Comparison of ENCODE assay signal across 8 cellular contexts in the genomic region with DNA sequence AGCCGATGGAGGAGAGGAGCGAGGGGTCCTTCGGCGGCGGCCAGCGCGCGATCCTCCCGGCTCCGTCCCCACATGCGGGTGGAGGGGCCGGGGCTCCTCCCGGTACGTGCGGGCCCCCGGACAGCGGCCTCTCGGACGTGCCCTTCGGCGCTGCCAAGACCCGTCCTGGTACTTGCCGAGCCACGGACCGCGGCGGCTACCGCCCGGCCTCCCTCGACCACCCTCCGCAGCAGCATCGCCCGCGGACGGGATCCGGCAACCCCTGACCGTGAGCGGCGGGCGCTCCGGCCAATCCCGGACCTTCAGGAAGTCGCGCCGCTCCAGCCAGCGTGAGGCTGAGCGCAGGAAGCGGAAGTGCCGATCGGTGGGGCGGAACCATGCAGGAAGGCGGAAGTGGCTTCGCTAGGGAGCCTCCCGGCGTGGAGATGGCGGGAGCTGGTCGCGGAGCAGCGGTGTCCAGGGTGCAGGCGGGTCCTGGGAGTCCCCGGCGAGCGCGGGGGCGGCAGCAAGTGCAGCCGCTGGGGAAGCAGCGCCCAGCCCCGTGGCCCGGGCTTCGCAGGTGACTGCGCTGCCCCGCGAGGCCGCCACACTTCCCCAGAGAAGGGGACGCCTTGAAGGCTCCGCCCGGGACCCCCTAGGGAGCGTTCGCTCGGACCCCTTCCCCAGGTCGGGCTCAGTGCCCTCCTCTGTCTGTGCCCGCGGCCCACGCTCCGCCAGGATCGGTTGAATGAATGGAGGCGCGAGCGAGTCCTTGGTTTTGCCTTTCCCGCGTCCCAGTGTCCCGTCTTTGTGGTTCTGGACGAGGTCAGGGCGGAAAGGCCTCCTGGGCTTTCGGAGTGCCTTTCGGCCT. TPM values are rescaled to one million over a fixed set of nuclear protein-coding genes. Genes with fewer than 3 reads are reported as not detected.
A peak's percentile ranks its signal among the peaks of the same experiment; 100 is the strongest.
DNase-seq lines count a peak whose midpoint lies in the region; ATAC-seq and TF ChIP-seq lines count a peak whose summit lies in the region.

CCDC137 (plus strand) TSS at position 396 of the 850 bp plus-strand sequence; CDS start at position 426, 30 bp downstream.
OXLD1 (minus strand) TSS at position 264 of the 850 bp plus-strand sequence; CDS start at position 236, 28 bp downstream.

- H4K20me1 ChIP-seq in IMR-90 (ENCODE audit: insufficient read depth, low read length) = peaks cover 4% of the 10 kb centered on the region; the same call in 1 of the 2 replicates
- no peaks in the 10 kb centered on the region for H4K20me1 ChIP-seq in OCI-LY7 (ENCODE audit: insufficient read depth, low read length)

- peaks cover 30% of the 10 kb centered on the region for H3K36me3 ChIP-seq in IMR-90 (ENCODE audit: control insufficient read depth, insufficient read depth, low read length)
- peaks cover 58% of the 10 kb centered on the region for H3K36me3 ChIP-seq in OCI-LY7 (ENCODE audit: insufficient read depth, low read length)

- no peak for TF ChIP-seq RAD21 in IMR-90 (IDR thresholded peaks at IDR 0.05; ENCODE audit: low read length)

- dilution Hi-C loops in IMR-90 (cut with HindIII; ENCODE audit: low sequenced_read_pairs, unreplicated experiment) = no loop called here

- H3K27ac ChIP-seq in IMR-90 (ENCODE audit: insufficient read depth, low read length) (peak within 1 kb of the TSS; percentile 79), OCI-LY7 (ENCODE audit: low read depth, low read length, poor library complexity, severe bottlenecking) (peak within 1 kb of the TSS; percentile 62)

- H3K14ac ChIP-seq in IMR-90 (replicated peaks; ENCODE audit: low read depth, low read length) = peak within 1 kb of the TSS; percentile 91

- no peak within 1 kb of the TSS for H2BK20ac ChIP-seq in IMR-90 (ENCODE audit: low read depth, low read length)

- peak within 1 kb of the TSS; percentile 87 for H3K23ac ChIP-seq in IMR-90 (ENCODE audit: low read depth, low read length)

- H3K4me2 ChIP-seq in IMR-90 (ENCODE audit: low read depth, low read length) (peak within 1 kb of the TSS; percentile 90), OCI-LY7 (ENCODE audit: low read length) (peak within 1 kb of the TSS; percentile 98)

- H3K4ac ChIP-seq in IMR-90 (ENCODE audit: low read depth, low read length) = peak within 1 kb of the TSS; percentile 91

- CTCF ChIA-PET in IMR-90 (lab: Yijun Ruan, JAX) (no interaction called here), OCI-LY7 (lab: Charles Lee; ENCODE audit: unreplicated experiment) (no interaction called here)

- H3K4me1 ChIP-seq in IMR-90 (ENCODE audit: control insufficient read depth, insufficient read depth, low read length) = peaks cover 10% of the 10 kb centered on the region
- H3K4me1 ChIP-seq in OCI-LY7 (ENCODE audit: insufficient read depth, low read length, poor library complexity, severe bottlenecking) = peaks cover 25% of the 10 kb centered on the region
- H3K4me1 ChIP-seq in mononuclear cell (ENCODE audit: insufficient read depth, low read length) = peaks cover 30% of the 10 kb centered on the region

- peaks cover 36% of the 10 kb centered on the region for H3K79me2 ChIP-seq in OCI-LY7 (ENCODE audit: insufficient read depth, low read depth, low read length)

- H2AK9ac ChIP-seq in IMR-90 (replicated peaks; ENCODE audit: low read depth, low read length, poor library complexity) = peak within 1 kb of the TSS; percentile 98

- peak within 1 kb of the TSS; percentile 85 for H3K9ac ChIP-seq in IMR-90 (ENCODE audit: low read depth, low read length)

- H4K91ac ChIP-seq in IMR-90 (ENCODE audit: insufficient read depth, low read depth, low read length) = peak within 1 kb of the TSS; percentile 89

- TF ChIP-seq CTCF in IMR-90 (conservative IDR thresholded peaks at IDR 0.05; ENCODE audit: low read depth, low read length) (no peak), OCI-LY7 (conservative IDR thresholded peaks at IDR 0.05; ENCODE audit: low read length) (no peak), epithelial cell of esophagus (IDR thresholded peaks at IDR 0.05; ENCODE audit: insufficient read depth, low read depth, low read length, missing control alignments) (no peak)

- H3K4me3 ChIP-seq in IMR-90 (ENCODE audit: insufficient read depth, low read depth, low read length) (peak within 1 kb of the TSS; percentile 75), OCI-LY7 (ENCODE audit: low read depth, low read length, poor library complexity, severe bottlenecking) (peak within 1 kb of the TSS; percentile 100), epithelial cell of esophagus (ENCODE audit: low read length) (peak within 1 kb of the TSS; percentile 92), mononuclear cell (ENCODE audit: low read length) (peak within 1 kb of the TSS; percentile 90)

- peak within 1 kb of the TSS; percentile 43 for H2BK5ac ChIP-seq in IMR-90 (ENCODE audit: low read depth, low read length, poor library complexity, severe bottlenecking)

- peak within 1 kb of the TSS; percentile 96 to 100 for H4K8ac ChIP-seq in IMR-90 (ENCODE audit: low read depth in 2 of 2, low read length in 2 of 2)

- intact Hi-C loops in IMR-90 (cut with micrococcal nuclease) = loop anchor here (1.0 kb wide), 1 partner anchor 29 kb away; the partner anchor contains the start of genes NPLOC4 and TSPAN10
- intact Hi-C loops in OCI-LY7 (cut with micrococcal nuclease; ENCODE audit: unreplicated experiment) = loop anchor here (1.0 kb wide), 2 partner anchors 17 to 29 kb away; partner anchors contain the start of genes ARL16, NPLOC4 and TSPAN10

- H3K9me2 ChIP-seq in OCI-LY7 (ENCODE audit: insufficient read depth, low read length) = no peaks in the 10 kb centered on the region

- H3K27me3 ChIP-seq in IMR-90 (ENCODE audit: control insufficient read depth, insufficient read depth, low read length) (no peaks in the 10 kb centered on the region), mononuclear cell (ENCODE audit: insufficient read depth, low read length) (no peaks in the 10 kb centered on the region)

- H3K79me1 ChIP-seq in IMR-90 (ENCODE audit: low read depth in 1 of 2, low read length in 2 of 2) = peaks cover 29 to 54% of the 10 kb centered on the region in 2 experiments

- ATAC-seq in GM21528 (IDR thresholded peaks at IDR 0.05; ENCODE audit: low FRiP score, unreplicated experiment) = peak; percentile 88
- ATAC-seq in IMR-90 (ENCODE audit: low read depth) = peak; percentile 98

- TF ChIP-seq POLR2A in IMR-90 (IDR thresholded peaks at IDR 0.05; ENCODE audit: low read depth, low read length) = peak; percentile 81

- in situ Hi-C loops in IMR-90 (cut with MboI; ENCODE audit: low sequenced_read_pairs) = no loop called here

- peak within 1 kb of the TSS; percentile 66 for H4K5ac ChIP-seq in IMR-90 (ENCODE audit: low read depth, low read length)

- peaks cover 16% of the 10 kb centered on the region for H3K9me1 ChIP-seq in IMR-90 (ENCODE audit: insufficient read depth, low read length)

- H3K18ac ChIP-seq in IMR-90 (ENCODE audit: low read depth, low read length) = no peak within 1 kb of the TSS; the same call in 1 of the 2 replicates

- peak within 1 kb of the TSS; percentile 66 for H3K56ac ChIP-seq in IMR-90 (ENCODE audit: extremely low read depth, insufficient read depth, low read length)

- H2BK15ac ChIP-seq in IMR-90 (ENCODE audit: low read depth, low read length) = no peak within 1 kb of the TSS; the same call in 2 of the 3 replicates

- H2BK120ac ChIP-seq in IMR-90 (ENCODE audit: low read depth, low read length) = no peak within 1 kb of the TSS; the same call in 1 of the 2 replicates

- DNase-seq in DMS 273 treated with DMSO at 0.1 percent for 48 hours (lab: John Stamatoyannopoulos, UW) (peak; percentile 88), IMR-90 (peak; percentile 96), OCI-LY7 (ENCODE audit: low spot score) (peak; percentile 99), activated T-cell treated with anti-CD3 and anti-CD28 coated beads for 1 hour (ENCODE audit: low read depth) (peak; percentile 87), epithelial cell of esophagus (ENCODE audit: low read depth) (peak; percentile 98)
- peak; percentile 91 to 92 for DNase-seq in stimulated activated CD8-positive, alpha-beta memory T cell treated with anti-CD3 and anti-CD28 coated beads, Interleukin-2, amount 100 ng/mL, for 48 hours (ENCODE audit: low read depth in 2 of 2)

- peak within 1 kb of the TSS; percentile 96 for H2AFZ ChIP-seq in IMR-90 (replicated peaks; ENCODE audit: low read length, poor library complexity)
- peak within 1 kb of the TSS; percentile 20; the same call in 1 of the 2 replicates for H2AFZ ChIP-seq in OCI-LY7 (ENCODE audit: low read length)

- H3K9me3 ChIP-seq in IMR-90 (ENCODE audit: control insufficient read depth, insufficient read depth, low read length) (no peaks in the 10 kb centered on the region), OCI-LY7 (ENCODE audit: low read length) (no peaks in the 10 kb centered on the region), mononuclear cell (ENCODE audit: low read depth, low read length) (no peaks in the 10 kb centered on the region)

- POLR2A ChIA-PET in IMR-90 (lab: Charles Lee; ENCODE audit: unreplicated experiment) (no interaction called here), OCI-LY7 (lab: Charles Lee) (interaction anchor here (2.1 kb wide), 1 partner anchor 17 kb away, joined by 8 read pairs; the partner anchor contains the start of genes ARL16 and HGS)

- 1% methylated on average over 77 of the region's 96 CpGs; no CpG with 5 or more reads in 1 of the 2 experiments for WGBS in IMR-90 (ENCODE audit: extremely low coverage in 2 of 2, insufficient read length in 1 of 2), 2 experiments

- BruUV-seq in IMR-90 (replicated peaks; lab: Mats Ljungman, UMichigan) (no TSS peak), OCI-LY7 (replicated peaks; lab: Mats Ljungman, UMichigan) (TSS peak; percentile 61)

- H2AK5ac ChIP-seq in IMR-90 (ENCODE audit: low read depth, low read length) = peak within 1 kb of the TSS; percentile 99

TF ChIP-seq in IMR-90, 13 proteins besides CTCF, POLR2A, EP300 and RAD21 (continues in another document):
- no peak for TF ChIP-seq MAFK (IDR thresholded peaks at IDR 0.05; ENCODE audit: low read depth, low read length)
- TF ChIP-seq RCOR1 (IDR thresholded peaks at IDR 0.05; ENCODE audit: insufficient replicate concordance, low read length) = no peak

RNA-seq across cellular contexts. Expression of gene CCDC137, which starts in this region (rescaled TPM):
- total RNA-seq in IMR-90 (2012; rRNA removed) = 7.5 and 9.2 TPM in 2 replicates
- 18.4 and 23.2 TPM in 2 replicates for polyA plus RNA-seq in IMR-90 (2012; rRNA removed)
- 16.7 and 34.8 TPM in 2 replicates for polyA plus RNA-seq in IMR-90 (2012; cell fraction: cytosol; rRNA removed)
- 12.3 and 18.2 TPM in 2 replicates for polyA plus RNA-seq in IMR-90 (2012; cell fraction: nucleus; rRNA removed; ENCODE audit: low replicate concordance)
- total RNA-seq in OCI-LY7 (2014; rRNA removed; shearing (Covaris generic)) = 39.4 and 39.9 TPM in 2 replicates
- 61.1 and 61.4 TPM in 2 replicates for total RNA-seq in OCI-LY7 (2022)
- 4.4 TPM for total RNA-seq in mononuclear cell

RNA-seq across cellular contexts. Expression of gene OXLD1, which starts in this region (rescaled TPM):
- total RNA-seq in IMR-90 (2012; rRNA removed) (9.9 and 10.3 TPM in 2 replicates), OCI-LY7 (2022) (116 and 121 TPM in 2 replicates), mononuclear cell (19.3 TPM)
- polyA plus RNA-seq in IMR-90 (2012; rRNA removed) = 22.3 and 26.4 TPM in 2 replicates
- polyA plus RNA-seq in IMR-90 (2012; cell fraction: cytosol; rRNA removed) = 25.7 and 46.6 TPM in 2 replicates
- 52.8 and 86.9 TPM in 2 replicates for polyA plus RNA-seq in IMR-90 (2012; cell fraction: nucleus; rRNA removed; ENCODE audit: low replicate concordance)
- total RNA-seq in OCI-LY7 (2014; rRNA removed; shearing (Covaris generic)) = 148 and 151 TPM in 2 replicates

Comparison
In these comparisons a context has a peak if more than half of its experiments do, and no peak if none do; other contexts are left out.
1. Peak in every context shown above with its lines: DNase-seq, ATAC-seq, H3K4me3 ChIP-seq and H3K27ac ChIP-seq.